ENCODE assay signal across 23 cellular contexts in the genomic region with DNA sequence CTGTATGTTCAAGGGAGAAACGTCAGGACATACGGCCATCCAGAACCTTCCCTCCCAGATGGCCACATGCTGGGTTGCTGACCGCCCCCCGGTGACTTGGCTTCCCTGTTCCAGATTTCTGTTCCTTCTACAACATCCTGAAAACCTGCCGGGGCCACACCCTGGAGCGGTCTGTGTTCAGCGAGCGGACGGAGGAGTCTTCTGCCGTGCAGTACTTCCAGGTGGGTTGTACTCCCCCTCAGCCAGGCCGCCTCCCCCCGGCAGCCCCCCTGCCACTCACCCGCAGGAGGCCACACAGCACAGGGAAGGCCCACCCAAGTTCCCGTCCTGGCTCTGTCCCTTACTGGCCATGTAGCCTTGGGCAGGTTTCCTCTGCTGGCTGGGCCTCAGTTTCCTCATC. TPM values are rescaled to one million over a fixed set of nuclear protein-coding genes. Genes with fewer than 3 reads are reported as not detected.
DNase-seq lines count a peak whose midpoint lies in the region; ATAC-seq, FAIRE-seq and TF ChIP-seq lines count a peak whose summit lies in the region.
"Had no signal": no experiment of that assay in that cellular context is flagged by ENCODE, and none has a peak within 500 bp of the region (broad histone marks: within the 10 kb centered on the region; RNA-seq: fewer than 3 reads in every experiment).

No MANE protein-coding gene starts in this region.

- H3K4me3 Mint-ChIP-seq in H9 (no peak overlapping the region), T-helper 17 cell (no peak overlapping the region), endodermal cell (no peak overlapping the region)
- H3K4me3 Mint-ChIP-seq: CD14-positive monocyte; CD4-positive, alpha-beta memory T cell had no signal

- no peak overlapping the region for H3K4me2 ChIP-seq in H9 (ENCODE audit: insufficient read depth, insufficient read length, low read length)
- no peak overlapping the region for H3K4me2 ChIP-seq in HepG2 (ENCODE audit: low read depth, low read length)
- H3K4me2 ChIP-seq: A549; BLaER1 treated with 17β-estradiol and CSF1 and Interleukin-3, amounts not matched to agents 10 nM and 100 nM had no signal

- H3K56ac ChIP-seq in H9 (ENCODE audit: insufficient read length, low read depth, low read length): no peak overlapping the region

- no CpG with 5 or more reads among the region's 14 CpGs for WGBS in H9 (ENCODE audit: extremely low coverage, insufficient read length, low lambda C conversion rate)
- 95 to 96% methylated on average over 10 to 14 of the region's 14 CpGs for WGBS in endodermal cell (ENCODE audit: insufficient coverage in 1 of 2, insufficient read length in 1 of 2), 2 experiments
- 97% methylated on average over 14 of the region's 14 CpGs for WGBS in HepG2 (ENCODE audit: low lambda C conversion rate)

- H3K27me3 Mint-ChIP-seq in H9 (ENCODE audit: low read depth) (0 out of 2 replicates have a peak, but pooled peaks cover 2% of the 10 kb centered on the region), T-helper 17 cell (no peaks in the 10 kb centered on the region), endodermal cell (ENCODE audit: insufficient read depth) (no peaks in the 10 kb centered on the region)
- H3K27me3 Mint-ChIP-seq: CD4-positive, alpha-beta memory T cell had no signal

- H3K36me3 ChIP-seq in endodermal cell (ENCODE audit: control insufficient read depth, insufficient read depth, low read length) (peaks cover 44% of the 10 kb centered on the region), HepG2 (replicated peaks in 1 of 2; ENCODE audit: control insufficient read depth in 1 of 2, insufficient read depth in 2 of 2, low read length in 2 of 2) (peaks cover 23 to 58% of the 10 kb centered on the region in 2 experiments; a peak in 4 of 5 replicates)

- no peak overlapping the region for H4K91ac ChIP-seq in H9 (ENCODE audit: insufficient read length, low read depth, low read length)

- H3K4me1 ChIP-seq in H9 (ENCODE audit: insufficient read depth, low read length): no peaks in the 10 kb centered on the region
- no peaks in the 10 kb centered on the region for H3K4me1 ChIP-seq in endodermal cell (ENCODE audit: control insufficient read depth, insufficient read depth, low read length)
- H3K4me1 ChIP-seq in HepG2 (ENCODE audit: insufficient read depth, low read length): no peaks in the 10 kb centered on the region
- H3K4me1 ChIP-seq: A549, BE2C, Caco-2 had no signal

- H2AK5ac ChIP-seq in H9 (ENCODE audit: insufficient read length, low read length): no peak overlapping the region

- H4K8ac ChIP-seq in H9 (replicated peaks; ENCODE audit: insufficient read length, low read depth, low read length): no peak overlapping the region

- no peak for TF ChIP-seq EP300 in HepG2 (IDR thresholded peaks at IDR 0.05; ENCODE audit: low read depth in 2 of 2, low read length in 2 of 2)
- TF ChIP-seq EP300 in HepG2 (CRISPR knock-in tag; IDR thresholded peaks at IDR 0.05; ENCODE audit: borderline replicate concordance): no peak

- H2BK5ac ChIP-seq in H9 (ENCODE audit: insufficient read length, low read length): no peak overlapping the region

- H3K79me2 ChIP-seq in H9 (ENCODE audit: insufficient read depth, low read length): no peaks in the 10 kb centered on the region; the same call in 1 of the 2 replicates
- peaks cover 3% of the 10 kb centered on the region for H3K79me2 ChIP-seq in HepG2 (ENCODE audit: insufficient read depth, low read length)

- H3K27ac ChIP-seq in H9 (ENCODE audit: insufficient read length, low read depth, low read length) (no peak overlapping the region), endodermal cell (ENCODE audit: low read depth, low read length) (no peak overlapping the region), HepG2 (ENCODE audit: extremely low read length, insufficient read depth, low read length) (no peak overlapping the region)
- H3K27ac ChIP-seq: A549; BLaER1 treated with 17β-estradiol and CSF1 and Interleukin-3, amounts not matched to agents 10 nM and 100 nM had no signal

- CTCF ChIA-PET in HepG2 (lab: Yijun Ruan, JAX; ENCODE audit: low intra/inter-chr PET ratio, low total read pairs): no interaction called here

- H3K4me1 Mint-ChIP-seq in H9: no peaks in the 10 kb centered on the region
- peaks cover 2% of the 10 kb centered on the region for H3K4me1 Mint-ChIP-seq in T-helper 17 cell
- no peaks in the 10 kb centered on the region for H3K4me1 Mint-ChIP-seq in endodermal cell
- H3K4me1 Mint-ChIP-seq: CD4-positive, alpha-beta memory T cell had no signal

- H3K9me3 ChIP-seq in H9 (ENCODE audit: control insufficient read depth, low read depth, low read length) (no peaks in the 10 kb centered on the region), T-helper 17 cell (ENCODE audit: control insufficient read depth, low read length, poor library complexity, severe bottlenecking) (no peaks in the 10 kb centered on the region), endodermal cell (ENCODE audit: control insufficient read depth, low read length) (peaks cover 1% of the 10 kb centered on the region), HepG2 (ENCODE audit: low read length) (no peaks in the 10 kb centered on the region)
- H3K9me3 ChIP-seq: A549, BE2C, Caco-2 had no signal

- no peaks in the 10 kb centered on the region for H3K23me2 ChIP-seq in H9 (ENCODE audit: insufficient read length, low read depth, low read length, poor library complexity, severe bottlenecking)

- DNase-seq in H9 (peak; percentile 18), T-helper 17 cell (no peak), endodermal cell (peak; percentile 31), HepG2 (ENCODE audit: low spot score) (no peak), COLO829 (ENCODE audit: low spot score) (no peak), retina (no peak)
- DNase-seq in effector CD4-positive, alpha-beta T cell: no peak
- DNase-seq: 8988T; ACHN; AML-193; BE2C; Caco-2; CD4-positive, alpha-beta memory T cell; DMS153; DND-41; GOT3; HCEC 1CT had no signal

- TF ChIP-seq CTCF in H9 (conservative IDR thresholded peaks at IDR 0.05) (no peak), endodermal cell (conservative IDR thresholded peaks at IDR 0.05) (no peak), HepG2 (CRISPR knock-in tag; IDR thresholded peaks at IDR 0.05) (no peak)

- no peak overlapping the region for H4K5ac ChIP-seq in H9 (ENCODE audit: insufficient read length, low read depth, low read length)

- no TSS peak for BruUV-seq in HepG2 (replicated peaks; lab: Mats Ljungman, UMichigan)

- H3K4me3 ChIP-seq in endodermal cell (ENCODE audit: low read length) (no peak overlapping the region), HepG2 (replicated peaks in 1 of 3; ENCODE audit: insufficient read depth in 1 of 3, low read depth in 2 of 3, low read length in 3 of 3) (no peak overlapping the region)
- H3K4me3 ChIP-seq: A549; BLaER1 treated with 17β-estradiol and CSF1 and Interleukin-3, amounts not matched to agents 10 nM and 100 nM had no signal

- H3K9me3 Mint-ChIP-seq in H9 (peaks cover 2 to 3% of the 10 kb centered on the region in 2 experiments; a peak in 3 of 5 replicates), endodermal cell (peaks cover 8% of the 10 kb centered on the region)

- no peak overlapping the region for H2BK120ac ChIP-seq in H9 (ENCODE audit: low read depth, low read length, poor library complexity, severe bottlenecking)

- H3K9ac ChIP-seq in H9 (ENCODE audit: extremely low read depth, insufficient read length, low read length): no peak overlapping the region
- H3K9ac ChIP-seq in endodermal cell (ENCODE audit: extremely low read depth, low read length, poor library complexity, severe bottlenecking): no peak overlapping the region
- H3K9ac ChIP-seq in HepG2 (ENCODE audit: insufficient read depth, low read depth, low read length): no peak overlapping the region
- H3K9ac ChIP-seq: BLaER1 treated with 17β-estradiol and CSF1 and Interleukin-3, amounts not matched to agents 10 nM and 100 nM had no signal

- H3K4ac ChIP-seq in H9 (ENCODE audit: low read depth, low read length): no peak overlapping the region

- H2BK12ac ChIP-seq in H9 (ENCODE audit: insufficient read length, low read depth, low read length): no peak overlapping the region

- H3K36me3 Mint-ChIP-seq in H9 (ENCODE audit: insufficient read depth in 1 of 3, low read depth in 3 of 3) (peaks cover 21 to 57% (median 50%) of the 10 kb centered on the region in 3 experiments; a peak in 6 of 7 replicates), T-helper 17 cell (ENCODE audit: low read depth) (peaks cover 3% of the 10 kb centered on the region), endodermal cell (ENCODE audit: low read depth) (peaks cover 48% of the 10 kb centered on the region)

- TF ChIP-seq RAD21 in HepG2 (CRISPR knock-in tag; IDR thresholded peaks at IDR 0.05): no peak

- no peaks in the 10 kb centered on the region for H3K27me3 ChIP-seq in H9 (ENCODE audit: insufficient read depth, low read length)
- no peaks in the 10 kb centered on the region for H3K27me3 ChIP-seq in endodermal cell (ENCODE audit: control insufficient read depth, insufficient read depth, low read length, poor library complexity, severe bottlenecking)
- no peaks in the 10 kb centered on the region for H3K27me3 ChIP-seq in HepG2 (ENCODE audit: control insufficient read depth in 1 of 2, insufficient read depth in 2 of 2, low read length in 2 of 2)
- H3K27me3 ChIP-seq: BE2C; BLaER1 treated with 17β-estradiol and CSF1 and Interleukin-3, amounts not matched to agents 10 nM and 100 nM had no signal

- H2AFZ ChIP-seq in H9 (ENCODE audit: low read length) (no peak overlapping the region), HepG2 (ENCODE audit: low read length) (no peak overlapping the region)

- no peak overlapping the region for H3K18ac ChIP-seq in H9 (ENCODE audit: insufficient read length, low read depth, low read length)

- POLR2A ChIA-PET in HepG2 (lab: Yijun Ruan, JAX): no interaction called here

- no peak overlapping the region for H2BK15ac ChIP-seq in H9 (ENCODE audit: low read depth, low read length)

- no peak for FAIRE-seq in HepG2 (lab: Jason Lieb, UNC)
- FAIRE-seq: A549, G401.6, GM12892, H54 had no signal

- intact Hi-C loops in HepG2 (cut with micrococcal nuclease; ENCODE audit: unreplicated experiment): no loop called here

- H3T11ph ChIP-seq in H9 (ENCODE audit: low read length): no peak overlapping the region

- H2BK20ac ChIP-seq in H9 (ENCODE audit: low read depth, low read length, poor library complexity, severe bottlenecking): no peak overlapping the region

- H4K20me1 ChIP-seq in H9 (ENCODE audit: control insufficient read depth, insufficient read depth, insufficient read length) (no peaks in the 10 kb centered on the region), HepG2 (ENCODE audit: insufficient read depth, low read length) (0 out of 2 replicates have a peak, but pooled peaks cover 3% of the 10 kb centered on the region)

- no peaks in the 10 kb centered on the region for H3K79me1 ChIP-seq in H9 (ENCODE audit: insufficient read depth, low read depth, low read length, poor library complexity, severe bottlenecking)

- TF ChIP-seq POLR2A in HepG2 (IDR thresholded peaks at IDR 0.05; ENCODE audit: insufficient read depth in 1 of 2, low read depth in 2 of 2, low read length in 2 of 2): no peak

- in situ Hi-C loops in HepG2 (cut with HindIII; ENCODE audit: extremely low pct_ligation_motif_present, low pct_unique_long_range_greater_than_20kb): no loop called here

- H3K27ac Mint-ChIP-seq in H9: no peak overlapping the region
- H3K27ac Mint-ChIP-seq in T-helper 17 cell: peak overlapping the region; percentile 59
- no peak overlapping the region for H3K27ac Mint-ChIP-seq in endodermal cell
- H3K27ac Mint-ChIP-seq: CD4-positive, alpha-beta memory T cell had no signal

- ATAC-seq in T-helper 17 cell (no peak), HepG2 (no peak)
- ATAC-seq: A549 had no signal

- H3K23ac ChIP-seq in H9 (ENCODE audit: insufficient read length, low read depth, low read length): no peak overlapping the region

- H3K14ac ChIP-seq in H9 (ENCODE audit: insufficient read depth, low read length): no peak overlapping the region

RNA-seq across cellular contexts. Expression of gene YIPF2, which starts 20.5 kb away (rescaled TPM):
- total RNA-seq in H9 (2021) (58.2 and 60.2 TPM in 2 replicates), T-helper 17 cell (10 to 100 TPM; 19.5 to 19.8 TPM), endodermal cell (10 to 100 TPM; 55.6 to 62.6 TPM), HepG2 (2016; rRNA removed; fragmentation: Illumina TruSeq; extraction: Trizol) (22.7 and 37.3 TPM in 2 replicates)
- polyA plus RNA-seq in endodermal cell (2013, experiment 1 of 2): 32.0 TPM
- polyA plus RNA-seq in endodermal cell (2013, experiment 2 of 2): 34.9 TPM
- 17.0 and 24.9 TPM in 2 replicates for total RNA-seq in HepG2 (2016; cell fraction: cytosol; rRNA removed; fragmentation: Illumina TruSeq; extraction: Trizol; ENCODE audit: low read depth)
- 18.1 and 40.3 TPM in 2 replicates for total RNA-seq in HepG2 (2016; cell fraction: insoluble cytoplasmic fraction; rRNA removed; fragmentation: Illumina TruSeq; extraction: Trizol)
- total RNA-seq in HepG2 (2016; cell fraction: membrane; rRNA removed; fragmentation: Illumina TruSeq; extraction: Trizol): 33.8 and 40.6 TPM in 2 replicates
- 29.4 and 31.8 TPM in 2 replicates for total RNA-seq in HepG2 (2016; cell fraction: nucleus; rRNA removed; fragmentation: Illumina TruSeq; extraction: Trizol)
- 53.2 and 59.7 TPM in 2 replicates for polyA plus RNA-seq in HepG2 (2011; rRNA removed)
- polyA plus RNA-seq in HepG2 (2011; cell fraction: cytosol; rRNA removed): 46.3 and 77.8 TPM in 2 replicates
- polyA plus RNA-seq in HepG2 (2011; cell fraction: nucleus; rRNA removed): 119 and 138 TPM in 2 replicates
- polyA plus RNA-seq in HepG2 (2012): 23.3 and 34.0 TPM in 2 replicates
- polyA plus RNA-seq in HepG2 (2016; cell fraction: cytosol; fragmentation: Illumina TruSeq; extraction: Trizol; ENCODE audit: low read depth): 20.2 and 27.8 TPM in 2 replicates
- polyA plus RNA-seq in HepG2 (2016; cell fraction: insoluble cytoplasmic fraction; fragmentation: Illumina TruSeq; extraction: Trizol; ENCODE audit: low read depth): 19.3 and 20.0 TPM in 2 replicates
- polyA plus RNA-seq in HepG2 (2016; cell fraction: membrane; fragmentation: Illumina TruSeq; extraction: Trizol; ENCODE audit: low read depth): 25.6 and 30.0 TPM in 2 replicates
- 55.7 and 57.0 TPM in 2 replicates for polyA plus RNA-seq in HepG2 (2016; cell fraction: nucleus; fragmentation: Illumina TruSeq; extraction: Trizol; ENCODE audit: insufficient read depth, low read depth)
- 50.6 and 120 TPM in 2 replicates for polyA minus RNA-seq in HepG2 (2011; rRNA and poly(A)+ RNA removed; ENCODE audit: low replicate concordance)
- polyA minus RNA-seq in HepG2 (2011; cell fraction: cytosol; rRNA and poly(A)+ RNA removed): 34.1 and 39.4 TPM in 2 replicates
- polyA minus RNA-seq in HepG2 (2011; cell fraction: nucleus; rRNA and poly(A)+ RNA removed): 26.1 and 28.1 TPM in 2 replicates

RNA-seq across cellular contexts. Expression of gene TIMM29, which starts 20.7 kb away (rescaled TPM):
- total RNA-seq in H9 (2021) (23.4 and 26.8 TPM in 2 replicates), T-helper 17 cell (10 to 100 TPM; 17.1 to 21.0 TPM), endodermal cell (10 to 100 TPM; 20.0 to 26.8 TPM), HepG2 (2016; rRNA removed; fragmentation: Illumina TruSeq; extraction: Trizol) (25.6 and 33.8 TPM in 2 replicates)
- polyA plus RNA-seq in endodermal cell (2013, experiment 1 of 2): 20.9 TPM
- 20.7 TPM for polyA plus RNA-seq in endodermal cell (2013, experiment 2 of 2)
- 5.7 and 6.8 TPM in 2 replicates for total RNA-seq in HepG2 (2016; cell fraction: cytosol; rRNA removed; fragmentation: Illumina TruSeq; extraction: Trizol; ENCODE audit: low read depth)
- 21.9 and 35.0 TPM in 2 replicates for total RNA-seq in HepG2 (2016; cell fraction: insoluble cytoplasmic fraction; rRNA removed; fragmentation: Illumina TruSeq; extraction: Trizol)
- total RNA-seq in HepG2 (2016; cell fraction: membrane; rRNA removed; fragmentation: Illumina TruSeq; extraction: Trizol): 17.3 and 19.4 TPM in 2 replicates
- 14.3 and 19.7 TPM in 2 replicates for total RNA-seq in HepG2 (2016; cell fraction: nucleus; rRNA removed; fragmentation: Illumina TruSeq; extraction: Trizol)
- 7.0 and 7.1 TPM in 2 replicates for polyA plus RNA-seq in HepG2 (2011; rRNA removed)
- 6.4 and 7.7 TPM in 2 replicates for polyA plus RNA-seq in HepG2 (2011; cell fraction: cytosol; rRNA removed)
- polyA plus RNA-seq in HepG2 (2011; cell fraction: nucleus; rRNA removed): 6.8 and 6.9 TPM in 2 replicates
- polyA plus RNA-seq in HepG2 (2012): 11.2 and 12.5 TPM in 2 replicates
- polyA plus RNA-seq in HepG2 (2016; cell fraction: cytosol; fragmentation: Illumina TruSeq; extraction: Trizol; ENCODE audit: low read depth): 4.1 and 4.4 TPM in 2 replicates
- polyA plus RNA-seq in HepG2 (2016; cell fraction: insoluble cytoplasmic fraction; fragmentation: Illumina TruSeq; extraction: Trizol; ENCODE audit: low read depth): 17.0 and 19.4 TPM in 2 replicates
- polyA plus RNA-seq in HepG2 (2016; cell fraction: membrane; fragmentation: Illumina TruSeq; extraction: Trizol; ENCODE audit: low read depth): 9.5 and 10.3 TPM in 2 replicates
- 18.8 and 25.6 TPM in 2 replicates for polyA plus RNA-seq in HepG2 (2016; cell fraction: nucleus; fragmentation: Illumina TruSeq; extraction: Trizol; ENCODE audit: insufficient read depth, low read depth)
- polyA minus RNA-seq in HepG2 (2011; rRNA and poly(A)+ RNA removed; ENCODE audit: low replicate concordance): 7.1 and 11.2 TPM in 2 replicates
- 7.9 and 8.4 TPM in 2 replicates for polyA minus RNA-seq in HepG2 (2011; cell fraction: cytosol; rRNA and poly(A)+ RNA removed)
- 5.7 and 5.8 TPM in 2 replicates for polyA minus RNA-seq in HepG2 (2011; cell fraction: nucleus; rRNA and poly(A)+ RNA removed)

RNA-seq across cellular contexts. Expression of gene CARM1, which starts 36.6 kb away (rescaled TPM):
- 111 and 113 TPM in 2 replicates for total RNA-seq in H9 (2021)
- 10 to 100 TPM; 22.9 to 24.3 TPM for total RNA-seq in T-helper 17 cell
- 10 to 100 TPM; 80.6 to 86.6 TPM for total RNA-seq in endodermal cell
- polyA plus RNA-seq in endodermal cell (2013, experiment 1 of 2): 115 TPM
- polyA plus RNA-seq in endodermal cell (2013, experiment 2 of 2): 105 TPM
- 21.9 and 27.6 TPM in 2 replicates for total RNA-seq in HepG2 (2016; rRNA removed; fragmentation: Illumina TruSeq; extraction: Trizol)
- total RNA-seq in HepG2 (2016; cell fraction: cytosol; rRNA removed; fragmentation: Illumina TruSeq; extraction: Trizol; ENCODE audit: low read depth): 8.8 and 9.4 TPM in 2 replicates
- total RNA-seq in HepG2 (2016; cell fraction: insoluble cytoplasmic fraction; rRNA removed; fragmentation: Illumina TruSeq; extraction: Trizol): 18.6 and 27.9 TPM in 2 replicates
- 21.1 and 24.7 TPM in 2 replicates for total RNA-seq in HepG2 (2016; cell fraction: membrane; rRNA removed; fragmentation: Illumina TruSeq; extraction: Trizol)
- total RNA-seq in HepG2 (2016; cell fraction: nucleus; rRNA removed; fragmentation: Illumina TruSeq; extraction: Trizol): 16.8 and 18.1 TPM in 2 replicates
- polyA plus RNA-seq in HepG2 (2011; rRNA removed): 53.0 and 55.8 TPM in 2 replicates
- 27.6 and 51.7 TPM in 2 replicates for polyA plus RNA-seq in HepG2 (2011; cell fraction: cytosol; rRNA removed)
- 83.1 and 120 TPM in 2 replicates for polyA plus RNA-seq in HepG2 (2011; cell fraction: nucleus; rRNA removed)
- polyA plus RNA-seq in HepG2 (2012): 33.4 and 44.2 TPM in 2 replicates
- polyA plus RNA-seq in HepG2 (2016; cell fraction: cytosol; fragmentation: Illumina TruSeq; extraction: Trizol; ENCODE audit: low read depth): 12.8 and 12.9 TPM in 2 replicates
- 41.9 and 59.7 TPM in 2 replicates for polyA plus RNA-seq in HepG2 (2016; cell fraction: insoluble cytoplasmic fraction; fragmentation: Illumina TruSeq; extraction: Trizol; ENCODE audit: low read depth)
- 29.0 and 31.4 TPM in 2 replicates for polyA plus RNA-seq in HepG2 (2016; cell fraction: membrane; fragmentation: Illumina TruSeq; extraction: Trizol; ENCODE audit: low read depth)
- polyA plus RNA-seq in HepG2 (2016; cell fraction: nucleus; fragmentation: Illumina TruSeq; extraction: Trizol; ENCODE audit: insufficient read depth, low read depth): 54.5 and 65.3 TPM in 2 replicates
- polyA minus RNA-seq in HepG2 (2011; rRNA and poly(A)+ RNA removed; ENCODE audit: low replicate concordance): 34.3 and 76.6 TPM in 2 replicates
- polyA minus RNA-seq in HepG2 (2011; cell fraction: cytosol; rRNA and poly(A)+ RNA removed): 18.8 and 19.0 TPM in 2 replicates
- 16.2 and 20.0 TPM in 2 replicates for polyA minus RNA-seq in HepG2 (2011; cell fraction: nucleus; rRNA and poly(A)+ RNA removed)

RNA-seq across cellular contexts. Expression of gene SMARCA4, which starts 52.9 kb away (rescaled TPM):
- 245 and 261 TPM in 2 replicates for total RNA-seq in H9 (2021)
- 10 to 100 TPM; 93.9 to 94.0 TPM for total RNA-seq in T-helper 17 cell
- total RNA-seq in endodermal cell: 100 to 1,000 TPM; 290 to 292 TPM
- polyA plus RNA-seq in endodermal cell (2013, experiment 1 of 2): 278 TPM
- 266 TPM for polyA plus RNA-seq in endodermal cell (2013, experiment 2 of 2)
- 45.9 and 61.5 TPM in 2 replicates for total RNA-seq in HepG2 (2016; rRNA removed; fragmentation: Illumina TruSeq; extraction: Trizol)
- 13.7 and 14.9 TPM in 2 replicates for total RNA-seq in HepG2 (2016; cell fraction: cytosol; rRNA removed; fragmentation: Illumina TruSeq; extraction: Trizol; ENCODE audit: low read depth)
- total RNA-seq in HepG2 (2016; cell fraction: insoluble cytoplasmic fraction; rRNA removed; fragmentation: Illumina TruSeq; extraction: Trizol): 46.7 and 48.0 TPM in 2 replicates
- total RNA-seq in HepG2 (2016; cell fraction: membrane; rRNA removed; fragmentation: Illumina TruSeq; extraction: Trizol): 29.6 and 31.5 TPM in 2 replicates
- 40.2 and 49.1 TPM in 2 replicates for total RNA-seq in HepG2 (2016; cell fraction: nucleus; rRNA removed; fragmentation: Illumina TruSeq; extraction: Trizol)
- 25.4 and 28.7 TPM in 2 replicates for polyA plus RNA-seq in HepG2 (2011; rRNA removed)
- polyA plus RNA-seq in HepG2 (2011; cell fraction: cytosol; rRNA removed): 17.4 and 25.0 TPM in 2 replicates
- 76.1 and 88.8 TPM in 2 replicates for polyA plus RNA-seq in HepG2 (2011; cell fraction: nucleus; rRNA removed)
- 42.7 and 48.1 TPM in 2 replicates for polyA plus RNA-seq in HepG2 (2012)
- polyA plus RNA-seq in HepG2 (2016; cell fraction: cytosol; fragmentation: Illumina TruSeq; extraction: Trizol; ENCODE audit: low read depth): 7.8 and 9.0 TPM in 2 replicates
- 65.5 and 92.2 TPM in 2 replicates for polyA plus RNA-seq in HepG2 (2016; cell fraction: insoluble cytoplasmic fraction; fragmentation: Illumina TruSeq; extraction: Trizol; ENCODE audit: low read depth)
- polyA plus RNA-seq in HepG2 (2016; cell fraction: membrane; fragmentation: Illumina TruSeq; extraction: Trizol; ENCODE audit: low read depth): 20.1 and 25.6 TPM in 2 replicates
- polyA plus RNA-seq in HepG2 (2016; cell fraction: nucleus; fragmentation: Illumina TruSeq; extraction: Trizol; ENCODE audit: insufficient read depth, low read depth): 103 and 106 TPM in 2 replicates
- 91.5 and 97.2 TPM in 2 replicates for polyA minus RNA-seq in HepG2 (2011; rRNA and poly(A)+ RNA removed; ENCODE audit: low replicate concordance)
- polyA minus RNA-seq in HepG2 (2011; cell fraction: cytosol; rRNA and poly(A)+ RNA removed): 47.5 and 47.9 TPM in 2 replicates
- polyA minus RNA-seq in HepG2 (2011; cell fraction: nucleus; rRNA and poly(A)+ RNA removed): 41.6 and 43.3 TPM in 2 replicates

RNA-seq across cellular contexts. Expression of gene C19orf38, which starts 59.7 kb away (rescaled TPM):
- total RNA-seq in H9 (2021) (0.20 TPM in 1 of 2 replicates, not detected in the other), T-helper 17 cell (1 to 10 TPM; 1.6 to 2.2 TPM), endodermal cell (under 1 TPM in 1 of 2 donors, not detected in 1; 0.24 TPM), HepG2 (2016; rRNA removed; fragmentation: Illumina TruSeq; extraction: Trizol) (not detected in 2 replicates)
- not detected for polyA plus RNA-seq in endodermal cell (2013, experiment 1 of 2)
- not detected for polyA plus RNA-seq in endodermal cell (2013, experiment 2 of 2)
- total RNA-seq in HepG2 (2016; cell fraction: cytosol; rRNA removed; fragmentation: Illumina TruSeq; extraction: Trizol; ENCODE audit: low read depth): not detected in 2 replicates
- total RNA-seq in HepG2 (2016; cell fraction: insoluble cytoplasmic fraction; rRNA removed; fragmentation: Illumina TruSeq; extraction: Trizol): not detected in 2 replicates
- total RNA-seq in HepG2 (2016; cell fraction: membrane; rRNA removed; fragmentation: Illumina TruSeq; extraction: Trizol): 0.37 TPM in 1 of 2 replicates, not detected in the other
- total RNA-seq in HepG2 (2016; cell fraction: nucleus; rRNA removed; fragmentation: Illumina TruSeq; extraction: Trizol): not detected in 2 replicates
- 0.10 and 0.11 TPM in 2 replicates for polyA plus RNA-seq in HepG2 (2011; rRNA removed)
- 0.09 TPM in 1 of 2 replicates, not detected in the other for polyA plus RNA-seq in HepG2 (2011; cell fraction: cytosol; rRNA removed)
- polyA plus RNA-seq in HepG2 (2011; cell fraction: nucleus; rRNA removed): not detected in 2 replicates
- 0.12 TPM in 1 of 2 replicates, not detected in the other for polyA plus RNA-seq in HepG2 (2012)
- not detected in 2 replicates for polyA plus RNA-seq in HepG2 (2016; cell fraction: cytosol; fragmentation: Illumina TruSeq; extraction: Trizol; ENCODE audit: low read depth)
- polyA plus RNA-seq in HepG2 (2016; cell fraction: insoluble cytoplasmic fraction; fragmentation: Illumina TruSeq; extraction: Trizol; ENCODE audit: low read depth): not detected in 2 replicates
- polyA plus RNA-seq in HepG2 (2016; cell fraction: membrane; fragmentation: Illumina TruSeq; extraction: Trizol; ENCODE audit: low read depth): 0.14 TPM in 1 of 2 replicates, not detected in the other
- polyA plus RNA-seq in HepG2 (2016; cell fraction: nucleus; fragmentation: Illumina TruSeq; extraction: Trizol; ENCODE audit: insufficient read depth, low read depth): not detected in 2 replicates
- 0.49 TPM in 1 of 2 replicates, not detected in the other for polyA minus RNA-seq in HepG2 (2011; rRNA and poly(A)+ RNA removed; ENCODE audit: low replicate concordance)
- not detected in 2 replicates for polyA minus RNA-seq in HepG2 (2011; cell fraction: cytosol; rRNA and poly(A)+ RNA removed)
- polyA minus RNA-seq in HepG2 (2011; cell fraction: nucleus; rRNA and poly(A)+ RNA removed): not detected in 2 replicates

Comparison
In these comparisons a context has a peak if more than half of its experiments do, and no peak if none do; other contexts are left out.
1. DNase-seq: peak in H9 (single experiment) and endodermal cell (single experiment); none in T-helper 17 cell (0 of 3), HepG2 (single experiment), COLO829 (single experiment), effector CD4-positive, alpha-beta T cell (single experiment) and retina (single experiment).